10 cellular contexts compared by ENCODE assay signal in genomic region chr12:46365951-46366379, GRCh38. TPM values are rescaled to one million over a fixed set of nuclear protein-coding genes. Genes with fewer than 3 reads are reported as not detected.
DNase-seq lines count a peak whose midpoint lies in the region; ATAC-seq and TF ChIP-seq lines count a peak whose summit lies in the region.
"Had no signal": no experiment of that assay in that cellular context is flagged by ENCODE, and none has a peak within 500 bp of the region (broad histone marks: within the 10 kb centered on the region; RNA-seq: fewer than 3 reads in every experiment).

No MANE protein-coding gene starts in this region.

- ATAC-seq in mucosa of descending colon: peak; percentile 50
- no peak for ATAC-seq in GM19324 (IDR thresholded peaks at IDR 0.05; ENCODE audit: low FRiP score, unreplicated experiment)
- ATAC-seq in GM18519 (IDR thresholded peaks at IDR 0.05; ENCODE audit: low FRiP score, unreplicated experiment): no peak

- H3K9me3 ChIP-seq in A673 (ENCODE audit: low read depth, low read length, poor library complexity, severe bottlenecking) (no peaks in the 10 kb centered on the region), breast epithelium (no peaks in the 10 kb centered on the region), mucosa of descending colon (no peaks in the 10 kb centered on the region)
- no peaks in the 10 kb centered on the region for H3K9me3 ChIP-seq in effector memory CD4-positive, alpha-beta T cell (ENCODE audit: control insufficient read depth, low read length)

- H3K4me1 Mint-ChIP-seq in HFFc6 (ENCODE audit: low read depth): peaks cover 74% of the 10 kb centered on the region

- POLR2A ChIA-PET in A673 (lab: Charles Lee; ENCODE audit: low non-redundant PET): interaction anchor here (0.7 kb wide), 1 partner anchor 465 kb away, joined by 4 read pairs; no protein-coding TSS in a partner anchor

- H3K4me3 ChIP-seq in A673 (ENCODE audit: low read depth, low read length, poor library complexity, severe bottlenecking) (peak overlapping the region; percentile 1), breast epithelium (peak overlapping the region; percentile 0 to 97 (median 23)), mucosa of descending colon (no peak overlapping the region)
- no peak overlapping the region for H3K4me3 ChIP-seq in effector memory CD4-positive, alpha-beta T cell (ENCODE audit: insufficient read depth, low read depth, low read length, poor library complexity, severe bottlenecking)
- H3K4me3 ChIP-seq: lung had no signal

- H3K4me1 ChIP-seq in A673 (ENCODE audit: insufficient read depth, low read length, poor library complexity, severe bottlenecking): peaks cover 80% of the 10 kb centered on the region
- H3K4me1 ChIP-seq in breast epithelium: peaks cover 6 to 26% of the 10 kb centered on the region in 2 donors
- H3K4me1 ChIP-seq in mucosa of descending colon (ENCODE audit: low read depth): peaks cover 56% of the 10 kb centered on the region
- peaks cover 34% of the 10 kb centered on the region for H3K4me1 ChIP-seq in effector memory CD4-positive, alpha-beta T cell (ENCODE audit: control insufficient read depth, insufficient read depth, low read length, poor library complexity, severe bottlenecking)

- TF ChIP-seq POLR2A in breast epithelium (IDR thresholded peaks at IDR 0.05): no peak

- TF ChIP-seq CTCF in A673 (conservative IDR thresholded peaks at IDR 0.05; ENCODE audit: low read depth, low read length) (no peak), HFFc6 (IDR thresholded peaks at IDR 0.05) (no peak), breast epithelium (IDR thresholded peaks at IDR 0.05) (no peak), mucosa of descending colon (IDR thresholded peaks at IDR 0.05) (no peak)

- DNase-seq in A673 (ENCODE audit: low spot score) (no peak), HFFc6 (no peak), breast epithelium (ENCODE audit: low spot score in 2 of 2) (no peak), mucosa of descending colon (no peak), NCI-H2171 treated with DMSO at 0.1 percent for 48 hours (lab: John Stamatoyannopoulos, UW) (no peak)
- DNase-seq in effector memory CD4-positive, alpha-beta T cell: no peak
- DNase-seq: activated CD4-positive, alpha-beta T cell treated with anti-CD3 and anti-CD28 coated beads, Interleukin-2, amount 50 U/mL, for 4 hours had no signal

- H3K27me3 ChIP-seq in A673 (replicated peaks; ENCODE audit: insufficient read depth, low read depth, low read length, poor library complexity) (no peaks in the 10 kb centered on the region), breast epithelium (no peaks in the 10 kb centered on the region)
- no peaks in the 10 kb centered on the region for H3K27me3 ChIP-seq in effector memory CD4-positive, alpha-beta T cell (replicated peaks; ENCODE audit: control insufficient read depth, insufficient read depth, low read length, poor library complexity, severe bottlenecking)

- H3K36me3 ChIP-seq in A673 (ENCODE audit: insufficient read depth, low read length, poor library complexity, severe bottlenecking) (peaks cover 100% of the 10 kb centered on the region), breast epithelium (peaks cover 29% of the 10 kb centered on the region), mucosa of descending colon (ENCODE audit: low read depth) (peaks cover 13% of the 10 kb centered on the region)
- H3K36me3 ChIP-seq in effector memory CD4-positive, alpha-beta T cell (ENCODE audit: control insufficient read depth, insufficient read depth, low read length): peaks cover 88% of the 10 kb centered on the region

- BruUV-seq in A673 (replicated peaks; lab: Mats Ljungman, UMichigan): no TSS peak

- peaks cover 58% of the 10 kb centered on the region for H3K27me3 Mint-ChIP-seq in HFFc6 (ENCODE audit: insufficient read depth)

- CTCF ChIA-PET in A673 (lab: Charles Lee): interaction anchor here (1.5 kb wide), 1 partner anchor 295 kb away, joined by 4 read pairs; no protein-coding TSS in a partner anchor

- peak overlapping the region; percentile 99 for H3K4me3 Mint-ChIP-seq in HFFc6

- no peak overlapping the region for H3K27ac ChIP-seq in A673 (ENCODE audit: low read depth, low read length, poor library complexity, severe bottlenecking)
- peak overlapping the region in 1 of 2 donors; percentile 8 for H3K27ac ChIP-seq in breast epithelium
- no peak overlapping the region for H3K27ac ChIP-seq in effector memory CD4-positive, alpha-beta T cell (ENCODE audit: insufficient read depth, low read length, poor library complexity, severe bottlenecking)

- intact Hi-C loops in A673 (cut with micrococcal nuclease; ENCODE audit: unreplicated experiment) (no loop called here), breast epithelium (cut with DNase I; ENCODE audit: low total_unique reads) (no loop called here), mucosa of descending colon (cut with DNase I, micrococcal nuclease) (no loop called here)

- peaks cover 19% of the 10 kb centered on the region for H3K9me3 Mint-ChIP-seq in HFFc6

- H3K27ac Mint-ChIP-seq in HFFc6: peak overlapping the region; percentile 99

- H3K36me3 Mint-ChIP-seq in HFFc6 (ENCODE audit: low read depth): peaks cover 95% of the 10 kb centered on the region

RNA-seq across cellular contexts. Expression of gene SLC38A2, which starts 6.6 kb away (rescaled TPM):
- total RNA-seq in A673 (2021) (395 and 440 TPM in 2 replicates), breast epithelium (100 to 1,000 TPM; 250 to 424 (median 399) TPM), mucosa of descending colon (100 to 1,000 TPM in 2 of 3 donors, 10 to 100 TPM in 1; 82.9 to 216 (median 143) TPM)
- 1,000 to 10,000 TPM in 2 of 6 experiments, 100 to 1,000 TPM in 4; 787 to 1,148 (median 975) TPM for total RNA-seq in HFFc6 (2021; fragmentation: NEBNext Ultra II Directional; extraction: Animal tissue kit (Norgen Biotek cat#: 25700))

Comparison
In these comparisons a context has a peak if more than half of its experiments do, and no peak if none do; other contexts are left out.
1. H3K4me3 ChIP-seq: peak in A673 (single experiment) and breast epithelium (3 of 3); none in mucosa of descending colon (single experiment) and effector memory CD4-positive, alpha-beta T cell (single experiment).